Comparison of ENCODE assay signal across 16 cellular contexts in the genomic region with DNA sequence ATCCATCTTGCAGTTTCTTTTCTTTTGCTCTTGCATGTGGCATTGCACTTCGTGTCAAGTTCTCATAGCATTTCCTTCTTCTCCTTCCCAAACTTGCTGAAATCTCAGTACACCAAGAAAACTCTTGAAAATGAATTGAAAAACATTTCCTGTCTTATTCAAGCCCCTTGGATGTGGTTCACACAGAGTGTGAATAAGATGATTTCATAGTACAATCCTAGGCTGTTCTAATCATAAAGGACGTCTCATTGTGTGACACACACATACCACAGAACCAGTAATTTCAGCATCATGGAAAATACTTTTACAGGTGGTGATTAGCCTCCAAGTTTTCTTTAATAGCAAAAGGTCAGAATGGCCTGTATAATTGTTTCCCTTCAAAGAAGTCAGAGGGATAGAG.
DNase-seq lines count a peak whose midpoint lies in the region; TF ChIP-seq lines count a peak whose summit lies in the region.
"Had no signal": no experiment of that assay in that cellular context is flagged by ENCODE, and none has a peak within 500 bp of the region (broad histone marks: within the 10 kb centered on the region; RNA-seq: fewer than 3 reads in every experiment).

No MANE protein-coding gene starts in this region.

- peaks cover 17% of the 10 kb centered on the region for H3K4me1 Mint-ChIP-seq in nephron
- H3K4me1 Mint-ChIP-seq: B cell had no signal

- BruUV-seq in PC-9 (replicated peaks; lab: Mats Ljungman, UMichigan), result no TSS peak

- DNase-seq in left ventricle myocardium inferior, result no peak
- no peak for DNase-seq in cardiac septum (ENCODE audit: low spot score)
- no peak for DNase-seq in PC-9
- DNase-seq in tibial artery, result no peak
- DNase-seq in HT-29 (ENCODE audit: low spot score), result no peak
- no peak for DNase-seq in stimulated activated CD4-positive, alpha-beta T cell treated with anti-CD3 and anti-CD28 coated beads, Interleukin-1b, Interleukin-23, amount 100 ng/mL, for 48 hours
- no peak for DNase-seq in activated CD4-positive, alpha-beta T cell treated with anti-CD3 and anti-CD28 coated beads for 4 hours
- DNase-seq: C1 segment of cervical spinal cord; CD4-positive, alpha-beta T cell; DMS79; EL; GDM1; HCEC 1CT; HFFc6 had no signal

- peaks cover 8% of the 10 kb centered on the region for H3K9me3 Mint-ChIP-seq in nephron
- H3K9me3 Mint-ChIP-seq: HFFc6 had no signal

- CTCF ChIA-PET in PC-9 (lab: Charles Lee), result no interaction called here

- peak overlapping the region; percentile 59 for H3K27ac ChIP-seq in left ventricle myocardium inferior (replicated peaks)
- H3K27ac ChIP-seq in PC-9, result no peak overlapping the region
- H3K27ac ChIP-seq in tibial artery, result peak overlapping the region; percentile 24 to 41

- peak overlapping the region; percentile 20 to 61 (median 39) for H3K27ac Mint-ChIP-seq in nephron
- H3K27ac Mint-ChIP-seq: B cell; CD4-positive, alpha-beta T cell; HFFc6 had no signal

- no peak for TF ChIP-seq CTCF in left ventricle myocardium inferior (IDR thresholded peaks at IDR 0.05; ENCODE audit: borderline replicate concordance)
- TF ChIP-seq CTCF in PC-9 (conservative IDR thresholded peaks at IDR 0.05), result no peak
- no peak for TF ChIP-seq CTCF in nephron (IDR thresholded peaks at IDR 0.05; ENCODE audit: unreplicated experiment in 3 of 3)
- no peak for TF ChIP-seq CTCF in tibial artery (IDR thresholded peaks at IDR 0.05)

- H3K36me3 Mint-ChIP-seq in nephron (ENCODE audit: low read depth), result no peaks in the 10 kb centered on the region

- H3K4me3 ChIP-seq in left ventricle myocardium inferior, result no peak overlapping the region
- no peak overlapping the region for H3K4me3 ChIP-seq in PC-9
- no peak overlapping the region for H3K4me3 ChIP-seq in tibial artery

- POLR2A ChIA-PET in PC-9 (lab: Charles Lee; ENCODE audit: unreplicated experiment), result no interaction called here

- H3K36me3 ChIP-seq in left ventricle myocardium inferior, result no peaks in the 10 kb centered on the region
- no peaks in the 10 kb centered on the region for H3K36me3 ChIP-seq in PC-9 (ENCODE audit: low read depth)
- H3K36me3 ChIP-seq in tibial artery, result no peaks in the 10 kb centered on the region

- H3K27me3 Mint-ChIP-seq in nephron (ENCODE audit: low read depth), result peaks cover 4% of the 10 kb centered on the region
- H3K27me3 Mint-ChIP-seq: CD4-positive, alpha-beta T cell had no signal

- no peaks in the 10 kb centered on the region for H3K9me2 ChIP-seq in PC-9 (ENCODE audit: insufficient read depth)

- no peaks in the 10 kb centered on the region for H3F3A ChIP-seq in PC-9 (ENCODE audit: insufficient read depth, low read depth)

- peak overlapping the region; percentile 13; the same call in 1 of the 2 replicates for H2AFZ ChIP-seq in PC-9

- H3K4me1 ChIP-seq in left ventricle myocardium inferior, result no peaks in the 10 kb centered on the region
- H3K4me1 ChIP-seq in PC-9 (replicated peaks; ENCODE audit: insufficient read depth), result no peaks in the 10 kb centered on the region
- H3K4me1 ChIP-seq in tibial artery, result peaks cover 0 to 18% (median 0%) of the 10 kb centered on the region in 4 donors

- no peaks in the 10 kb centered on the region for H4K20me1 ChIP-seq in PC-9 (ENCODE audit: insufficient read depth)

- H3K4me2 ChIP-seq in PC-9, result no peak overlapping the region

- H3K79me2 ChIP-seq in PC-9 (ENCODE audit: low read depth), result no peaks in the 10 kb centered on the region

- no peaks in the 10 kb centered on the region for H3K27me3 ChIP-seq in left ventricle myocardium inferior (ENCODE audit: low read depth)
- H3K27me3 ChIP-seq in PC-9 (ENCODE audit: insufficient read depth, low read depth), result no peaks in the 10 kb centered on the region
- H3K27me3 ChIP-seq in tibial artery, result no peaks in the 10 kb centered on the region

- no peak overlapping the region for H3K4me3 Mint-ChIP-seq in nephron
- H3K4me3 Mint-ChIP-seq: B cell; CD4-positive, alpha-beta T cell; HFFc6 had no signal

- intact Hi-C loops in left ventricle myocardium inferior (cut with micrococcal nuclease), result no loop called here
- intact Hi-C loops in cardiac septum (cut with DNase I), result no loop called here
- intact Hi-C loops in PC-9 (cut with micrococcal nuclease; ENCODE audit: unreplicated experiment), result no loop called here
- intact Hi-C loops in tibial artery (cut with DNase I; ENCODE audit: low total_unique reads), result no loop called here

- H3K9me3 ChIP-seq in left ventricle myocardium inferior (replicated peaks) (peaks cover 14% of the 10 kb centered on the region), PC-9 (ENCODE audit: insufficient read depth, low read depth) (no peaks in the 10 kb centered on the region), tibial artery (no peaks in the 10 kb centered on the region)
